ENCODE assay signal across 23 cellular contexts in genomic region chr11:28168718-28169117, GRCh38.
"Had no signal": no experiment of that assay in that cellular context is flagged by ENCODE, and none has a peak within 500 bp of the region (broad histone marks: within the 10 kb centered on the region; RNA-seq: fewer than 3 reads in every experiment).

No MANE protein-coding gene starts in this region.

- H3K9me3 Mint-ChIP-seq: activated naive CD4-positive, alpha-beta T cell treated with anti-CD3 and anti-CD28 coated beads, Interleukin-2, amount 50 U/mL, for 24 hours had no signal

- FAIRE-seq: bronchial epithelial cell, RCC 7860 had no signal

- H3K4me3 Mint-ChIP-seq: activated CD8-positive, alpha-beta T cell treated with anti-CD3 and anti-CD28 coated beads, Interleukin-2, amount 10 ng/mL, durations not matched to agents 7 days and 5 days; activated naive CD4-positive, alpha-beta T cell treated with anti-CD3 and anti-CD28 coated beads, Interleukin-2, amount 50 U/mL, for 24 hours; T-helper 1 cell treated with Interleukin-12 subunit alpha and Interleukin-12 subunit beta and Interleukin-4 antibody, amounts not matched to agents 30 μg/mL and 1 μg/mL, for 36 hours; WTC11 had no signal

- DNase-seq: activated CD4-positive, alpha-beta T cell treated with anti-CD3 and anti-CD28 coated beads for 48 hours; activated CD4-positive, alpha-beta T cell treated with anti-CD3 and anti-CD28 coated beads, Interleukin-2, amount 50 U/mL, for 4 hours; activated CD4-positive, CD25-positive, alpha-beta regulatory T cell treated with anti-CD3 and anti-CD28 coated beads, Interleukin-2, amount 50 U/mL, for 72 hours; activated CD8-positive, alpha-beta memory T cell treated with anti-CD3 and anti-CD28 coated beads, Interleukin-2, amount 50 U/mL, for 48 hours; activated CD8-positive, alpha-beta T cell treated with anti-CD3 and anti-CD28 coated beads, Interleukin-2, amount 10 ng/mL, durations not matched to agents 7 days and 5 days; activated T-cell treated with anti-CD3 and anti-CD28 coated beads, Interleukin-2, amount 50 U/mL, for 1 hour; aorta; central memory CD4-positive, alpha-beta T cell; Karpas-422; NCI-H1105 treated with DMSO at 0.1 percent for 48 hours; NCI-H1436 treated with DMSO at 0.1 percent for 48 hours; NCI-H187; NCI-H2081; NCI-H446; NCI-H524; PC-3; SHP77; T-helper 9 cell had no signal

- H3K27me3 Mint-ChIP-seq: activated naive CD4-positive, alpha-beta T cell treated with anti-CD3 and anti-CD28 coated beads, Interleukin-2, amount 50 U/mL, for 24 hours had no signal

- H3K27ac Mint-ChIP-seq: activated CD8-positive, alpha-beta T cell treated with anti-CD3 and anti-CD28 coated beads, Interleukin-2, amount 10 ng/mL, durations not matched to agents 7 days and 5 days; activated naive CD4-positive, alpha-beta T cell treated with anti-CD3 and anti-CD28 coated beads, Interleukin-2, amount 50 U/mL, for 24 hours; T-helper 1 cell treated with Interleukin-12 subunit alpha and Interleukin-12 subunit beta and Interleukin-4 antibody, amounts not matched to agents 30 μg/mL and 1 μg/mL, for 36 hours; WTC11 had no signal

- ATAC-seq: activated CD8-positive, alpha-beta T cell treated with anti-CD3 and anti-CD28 coated beads, Interleukin-2, amount 10 ng/mL, durations not matched to agents 7 days and 5 days; PC-3; WTC11 had no signal
